13 cellular contexts compared by ENCODE assay signal in the genomic region with DNA sequence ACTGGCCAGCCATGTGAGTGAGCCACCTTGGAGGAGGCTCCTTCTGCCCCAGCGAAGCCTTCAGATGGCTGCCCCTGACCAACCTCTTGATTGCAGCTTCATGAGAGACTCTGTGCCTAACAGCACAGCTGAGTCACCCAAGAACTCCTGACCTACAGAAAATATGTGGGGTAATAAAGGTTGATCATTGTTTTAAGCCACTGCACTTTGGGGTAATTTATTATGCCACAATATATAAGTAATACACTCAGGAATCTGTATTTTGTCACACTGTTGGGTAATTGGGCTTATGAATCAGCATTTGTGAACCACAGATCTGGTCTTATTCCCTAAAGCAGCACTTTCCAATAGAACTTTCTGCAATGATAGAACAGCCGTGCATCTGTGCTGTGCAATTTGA. TPM values are rescaled to one million over a fixed set of nuclear protein-coding genes. Genes with fewer than 3 reads are reported as not detected.
DNase-seq lines count a peak whose midpoint lies in the region; ATAC-seq, FAIRE-seq and TF ChIP-seq lines count a peak whose summit lies in the region.
"Had no signal": no experiment of that assay in that cellular context is flagged by ENCODE, and none has a peak within 500 bp of the region (broad histone marks: within the 10 kb centered on the region; RNA-seq: fewer than 3 reads in every experiment).

No MANE protein-coding gene starts in this region.

- H3K9me3 ChIP-seq in A549 (no peaks in the 10 kb centered on the region), sigmoid colon (no peaks in the 10 kb centered on the region)

- peak; percentile 20 to 60; a peak in 2 of 5 replicates for TF ChIP-seq EP300 in A549 (IDR thresholded peaks at IDR 0.05)
- no peak for TF ChIP-seq EP300 in sigmoid colon (IDR thresholded peaks at IDR 0.05)

- TF ChIP-seq POLR2A in A549 (IDR thresholded peaks at IDR 0.05; ENCODE audit: low read length) (no peak), sigmoid colon (IDR thresholded peaks at IDR 0.05) (no peak)

- ATAC-seq in A549 (peak; percentile 51 to 61; a peak in 4 of 6 replicates), SK-N-SH treated with all-trans-retinoic acid at 6 μM for 48 hours (peak; percentile 46)

- CTCF ChIA-PET in A549 (lab: Yijun Ruan, JAX): interaction anchor here (11.6 kb wide), 1 partner anchor 13 kb away, joined by 161 read pairs; no protein-coding TSS in a partner anchor

- H3K4me1 ChIP-seq in A549: peaks cover 33% of the 10 kb centered on the region
- H3K4me1 ChIP-seq in sigmoid colon: no peaks in the 10 kb centered on the region
- H3K4me1 ChIP-seq: parathyroid adenoma had no signal

- 56% methylated on average over 2 of the region's 2 CpGs for WGBS in A549 (ENCODE audit: missing lambda C conversion rate)
- 55 to 90% methylated on average over 2 of the region's 2 CpGs for WGBS in sigmoid colon, 2 donors

- peak; percentile 40 to 50 for DNase-seq in A549 (ENCODE audit: low read depth in 1 of 2, low spot score in 1 of 2)
- peak; percentile 95 for DNase-seq in HFFc6
- peak; percentile 91 to 94 for DNase-seq in foreskin fibroblast
- no peak for DNase-seq in sigmoid colon
- no peak for DNase-seq in UCSD-AML1 (lab: John Stamatoyannopoulos, UW; ENCODE audit: unreplicated experiment)
- no peak for DNase-seq in cerebellar nuclear complex (lab: John Stamatoyannopoulos, UW)
- no peak for DNase-seq in stimulated activated CD4-positive, alpha-beta T cell treated with anti-CD3 and anti-CD28 coated beads, Interleukin-1b, Interleukin-23, amount 100 ng/mL, for 48 hours
- DNase-seq: NCI-H2081; stimulated activated CD4-positive, alpha-beta T cell treated with anti-CD3 and anti-CD28 coated beads, Interleukin-4, amount 100 ng/mL, for 4 hours had no signal

- no peak for FAIRE-seq in A549 (lab: Jason Lieb, UNC)
- FAIRE-seq: TTC549 had no signal

- POLR2A ChIA-PET in A549 (lab: Yijun Ruan, JAX): interaction anchor here (1.0 kb wide), 1 partner anchor 11 kb away, joined by 4 read pairs; no protein-coding TSS in a partner anchor

- no peak overlapping the region for H3K4me3 ChIP-seq in A549
- H3K4me3 ChIP-seq in foreskin fibroblast (ENCODE audit: low read depth in 1 of 2, low read length in 2 of 2): no peak overlapping the region
- H3K4me3 ChIP-seq in sigmoid colon: no peak overlapping the region

- TF ChIP-seq RAD21 in A549 (conservative IDR thresholded peaks at IDR 0.05 in 1 of 2, IDR thresholded peaks at IDR 0.05 in 1 of 2): no peak

- H3K27ac ChIP-seq in A549 (peak overlapping the region; percentile 72 to 85), sigmoid colon (no peak overlapping the region)
- H3K27ac ChIP-seq: parathyroid adenoma had no signal

- H3K27me3 ChIP-seq in sigmoid colon: no peaks in the 10 kb centered on the region

- no peak for TF ChIP-seq CTCF in A549 (IDR thresholded peaks at IDR 0.05)
- TF ChIP-seq CTCF in HFFc6 (IDR thresholded peaks at IDR 0.05): no peak
- no peak for TF ChIP-seq CTCF in foreskin fibroblast (IDR thresholded peaks at IDR 0.05; ENCODE audit: low read depth, low read length)
- no peak for TF ChIP-seq CTCF in sigmoid colon (IDR thresholded peaks at IDR 0.05)

- H3K27ac Mint-ChIP-seq in HFFc6: peak overlapping the region; percentile 75

- peak overlapping the region; percentile 33; the same call in 2 of the 3 replicates for H3K4me2 ChIP-seq in A549

- H3K4me3 Mint-ChIP-seq in HFFc6: peak overlapping the region; percentile 22; the same call in 1 of the 2 replicates
- H3K4me3 Mint-ChIP-seq: brain had no signal

- no peaks in the 10 kb centered on the region for H3K36me3 ChIP-seq in sigmoid colon

- H3K36me3 Mint-ChIP-seq in HFFc6 (ENCODE audit: low read depth): no peaks in the 10 kb centered on the region
- H3K36me3 Mint-ChIP-seq: brain had no signal

- intact Hi-C loops in sigmoid colon (cut with DNase I): no loop called here

- H3K9me3 Mint-ChIP-seq in HFFc6: peaks cover 7% of the 10 kb centered on the region; the same call in 1 of the 2 replicates
- H3K9me3 Mint-ChIP-seq: brain had no signal

- peaks cover 30% of the 10 kb centered on the region for H3K4me1 Mint-ChIP-seq in HFFc6 (ENCODE audit: low read depth)
- H3K4me1 Mint-ChIP-seq: brain had no signal

- H3K27me3 Mint-ChIP-seq in HFFc6 (ENCODE audit: insufficient read depth): peaks cover 28% of the 10 kb centered on the region

TF ChIP-seq in A549, 52 proteins besides CTCF, POLR2A, EP300 and RAD21 (continues in another document):
- TF ChIP-seq RCOR1 (IDR thresholded peaks at IDR 0.05; ENCODE audit: low read depth, low read length) (no peak), CHD4 (IDR thresholded peaks at IDR 0.05; ENCODE audit: borderline replicate concordance) (no peak), HOXA7 (CRISPR knock-in tag; IDR thresholded peaks at IDR 0.05) (no peak), FOSL2 (IDR thresholded peaks at IDR 0.05) (peak; percentile 39; the same call in 1 of the 2 replicates), FOSL2 (CRISPR knock-in tag; IDR thresholded peaks at IDR 0.05) (peak; percentile 69; the same call in 1 of the 2 replicates), EHMT2 (IDR thresholded peaks at IDR 0.05; ENCODE audit: low read depth) (no peak), MYC (IDR thresholded peaks at IDR 0.05; ENCODE audit: borderline replicate concordance, low read length) (no peak), TFCP2L1 (CRISPR knock-in tag; IDR thresholded peaks at IDR 0.05) (no peak), MAFK (IDR thresholded peaks at IDR 0.05; ENCODE audit: partially characterized antibody) (peak; percentile 50), JUN (IDR thresholded peaks at IDR 0.05) (peak in 1 of 2 experiments; percentile 56; a peak in 2 of 5 replicates), CEBPB (IDR thresholded peaks at IDR 0.05) (peak; percentile 70 to 80; a peak in 3 of 4 replicates), FOXS1 (CRISPR knock-in tag; IDR thresholded peaks at IDR 0.05) (no peak), BHLHE40 (IDR thresholded peaks at IDR 0.05; ENCODE audit: low read depth, low read length) (no peak), ZC3H11A (IDR thresholded peaks at IDR 0.05) (no peak)
- TF ChIP-seq, protein P1, sequence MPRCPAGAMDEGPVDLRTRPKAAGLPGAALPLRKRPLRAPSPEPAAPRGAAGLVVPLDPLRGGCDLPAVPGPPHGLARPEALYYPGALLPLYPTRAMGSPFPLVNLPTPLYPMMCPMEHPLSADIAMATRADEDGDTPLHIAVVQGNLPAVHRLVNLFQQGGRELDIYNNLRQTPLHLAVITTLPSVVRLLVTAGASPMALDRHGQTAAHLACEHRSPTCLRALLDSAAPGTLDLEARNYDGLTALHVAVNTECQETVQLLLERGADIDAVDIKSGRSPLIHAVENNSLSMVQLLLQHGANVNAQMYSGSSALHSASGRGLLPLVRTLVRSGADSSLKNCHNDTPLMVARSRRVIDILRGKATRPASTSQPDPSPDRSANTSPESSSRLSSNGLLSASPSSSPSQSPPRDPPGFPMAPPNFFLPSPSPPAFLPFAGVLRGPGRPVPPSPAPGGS (IDR thresholded peaks at IDR 0.05): 0 out of 3 replicates have a peak, but pooled peaks have one; percentile 17
- TF ChIP-seq, protein P2, sequence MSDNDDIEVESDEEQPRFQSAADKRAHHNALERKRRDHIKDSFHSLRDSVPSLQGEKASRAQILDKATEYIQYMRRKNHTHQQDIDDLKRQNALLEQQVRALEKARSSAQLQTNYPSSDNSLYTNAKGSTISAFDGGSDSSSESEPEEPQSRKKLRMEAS (IDR thresholded peaks at IDR 0.05): no peak

TF ChIP-seq in SK-N-SH treated with all-trans-retinoic acid at 6 μM for 48 hours, 23 proteins besides CTCF, POLR2A, EP300 and RAD21:
- TF ChIP-seq TOX (CRISPR knock-in tag; IDR thresholded peaks at IDR 0.05; ENCODE audit: borderline replicate concordance): no peak

RNA-seq across cellular contexts. Expression of a gene that starts 24.4 kb away (rescaled TPM):
- polyA plus RNA-seq in A549 (2011; rRNA removed) (300 and 369 TPM in 2 replicates), A549 (2017; fragmentation: RNase III; extraction: RNeasy Plus Mini Kit Qiagen cat#74134 plus additional on column Dnase treatment) (416 to 463 TPM (median 442 TPM) in 3 replicates), sigmoid colon (100 to 1,000 TPM; 192 to 361 (median 218) TPM)
- polyA plus RNA-seq in A549 (2012; cell fraction: cytosol; rRNA removed): 253 and 262 TPM in 2 replicates
- polyA plus RNA-seq in A549 (2012; cell fraction: nucleus; rRNA removed): 142 and 193 TPM in 2 replicates
- 145 and 174 TPM in 2 replicates for polyA minus RNA-seq in A549 (2011; rRNA and poly(A)+ RNA removed)
- total RNA-seq in HFFc6 (2021; fragmentation: NEBNext Ultra II Directional; extraction: Animal tissue kit (Norgen Biotek cat#: 25700)): 100 to 1,000 TPM; 276 to 324 (median 316) TPM
- total RNA-seq in sigmoid colon: 10 to 100 TPM; 71.3 to 99.2 (median 78.9) TPM

Comparison
In these comparisons a context has a peak if more than half of its experiments do, and no peak if none do; other contexts are left out.
1. DNase-seq: peak in A549 (2 of 2), HFFc6 (single experiment) and foreskin fibroblast (2 of 2); none in sigmoid colon (single experiment), UCSD-AML1 (single experiment), cerebellar nuclear complex (0 of 2) and stimulated activated CD4-positive, alpha-beta T cell treated with anti-CD3 and anti-CD28 coated beads, Interleukin-1b, Interleukin-23, amount 100 ng/mL, for 48 hours (single experiment).
2. H3K27ac ChIP-seq: peak in A549 (2 of 2); none in sigmoid colon (0 of 4).